In genomic region chr14:50338547-50338946, GRCh38 we compare ENCODE assay signal across 22 cellular contexts.
"Had no signal": no experiment of that assay in that cellular context is flagged by ENCODE, and none has a peak within 500 bp of the region (broad histone marks: within the 10 kb centered on the region; RNA-seq: fewer than 3 reads in every experiment).

No MANE protein-coding gene starts in this region.

- H3K27me3 Mint-ChIP-seq: naive thymus-derived CD4-positive, alpha-beta T cell; natural killer cell treated with Interleukin-12 subunit alpha and Interleukin-12 subunit beta and Interleukin-15 and Interleukin-18, amount 100 ng/mL, for 72 hours; stimulated activated naive CD8-positive, alpha-beta T cell treated with anti-CD3 and anti-CD28 coated beads, Interleukin-15, Interleukin-2, amounts not matched to agents 100 ng/mL and 50 ng/mL, for 24 hours; type B pancreatic cell had no signal

- H3K36me3 Mint-ChIP-seq: mesothelial cell of epicardium; natural killer cell treated with Interleukin-12 subunit alpha and Interleukin-12 subunit beta and Interleukin-15 and Interleukin-18, amount 100 ng/mL, for 72 hours; type B pancreatic cell had no signal

- H3K27ac ChIP-seq: left ventricle myocardium inferior, ovary, right atrium auricular region, right lobe of liver, suprapubic skin, thoracic aorta, tibial artery had no signal

- H3K27ac Mint-ChIP-seq: mesothelial cell of epicardium; progenitor cell of endocrine pancreas; stimulated activated effector memory CD8-positive, alpha-beta T cell treated with anti-CD3 and anti-CD28 coated beads, Interleukin-12 subunit alpha, Interleukin-12 subunit beta, amount 100 ng/mL, for 72 hours; stimulated activated naive CD8-positive, alpha-beta T cell treated with anti-CD3 and anti-CD28 coated beads, Interleukin-15, Interleukin-2, amounts not matched to agents 100 ng/mL and 50 ng/mL, for 24 hours; type B pancreatic cell had no signal

- H3K4me3 ChIP-seq: left ventricle myocardium inferior, lung, ovary, right atrium auricular region, right lobe of liver, suprapubic skin, thoracic aorta, tibial artery had no signal

- H3K9me3 ChIP-seq: left ventricle myocardium inferior, ovary, right atrium auricular region, right lobe of liver, suprapubic skin, thoracic aorta, tibial artery had no signal

- H3K4me3 Mint-ChIP-seq: immature natural killer cell; mesothelial cell of epicardium; naive thymus-derived CD4-positive, alpha-beta T cell; natural killer cell treated with Interleukin-12 subunit alpha and Interleukin-12 subunit beta and Interleukin-15 and Interleukin-18, amount 100 ng/mL, for 72 hours; stimulated activated effector memory CD8-positive, alpha-beta T cell treated with anti-CD3 and anti-CD28 coated beads, Interleukin-12 subunit alpha, Interleukin-12 subunit beta, amount 100 ng/mL, for 72 hours; stimulated activated naive CD8-positive, alpha-beta T cell treated with anti-CD3 and anti-CD28 coated beads, Interleukin-15, Interleukin-2, amounts not matched to agents 100 ng/mL and 50 ng/mL, for 24 hours; type B pancreatic cell had no signal

- H3K36me3 ChIP-seq: left ventricle myocardium inferior, ovary, right atrium auricular region, right lobe of liver, suprapubic skin, thoracic aorta, tibial artery had no signal

- ATAC-seq: naive thymus-derived CD4-positive, alpha-beta T cell; natural killer cell treated with Interleukin-12 subunit alpha and Interleukin-12 subunit beta and Interleukin-15 and Interleukin-18, amount 100 ng/mL, for 72 hours; right lobe of liver; stimulated activated effector memory CD8-positive, alpha-beta T cell treated with anti-CD3 and anti-CD28 coated beads, Interleukin-12 subunit alpha, Interleukin-12 subunit beta, amount 100 ng/mL, for 72 hours had no signal

- H3K27me3 ChIP-seq: ovary, right atrium auricular region, right lobe of liver, suprapubic skin, tibial artery had no signal

- DNase-seq: head of caudate nucleus; hypothalamus; immature natural killer cell; kidney; left ventricle myocardium inferior; mesendoderm; naive thymus-derived CD4-positive, alpha-beta T cell; ovary; right lobe of liver; stimulated activated CD4-positive, alpha-beta T cell treated with anti-CD3 and anti-CD28 coated beads, Interleukin-4, amount 100 ng/mL, for 24 hours; stimulated activated naive CD4-positive, alpha-beta T cell; tibial artery had no signal

- H3K9me3 Mint-ChIP-seq: immature natural killer cell; mesothelial cell of epicardium; naive thymus-derived CD4-positive, alpha-beta T cell; natural killer cell treated with Interleukin-12 subunit alpha and Interleukin-12 subunit beta and Interleukin-15 and Interleukin-18, amount 100 ng/mL, for 72 hours; stimulated activated effector memory CD8-positive, alpha-beta T cell treated with anti-CD3 and anti-CD28 coated beads, Interleukin-12 subunit alpha, Interleukin-12 subunit beta, amount 100 ng/mL, for 72 hours; stimulated activated naive CD8-positive, alpha-beta T cell treated with anti-CD3 and anti-CD28 coated beads, Interleukin-15, Interleukin-2, amounts not matched to agents 100 ng/mL and 50 ng/mL, for 24 hours; type B pancreatic cell had no signal
